8 cellular contexts compared by ENCODE assay signal in the genomic region with DNA sequence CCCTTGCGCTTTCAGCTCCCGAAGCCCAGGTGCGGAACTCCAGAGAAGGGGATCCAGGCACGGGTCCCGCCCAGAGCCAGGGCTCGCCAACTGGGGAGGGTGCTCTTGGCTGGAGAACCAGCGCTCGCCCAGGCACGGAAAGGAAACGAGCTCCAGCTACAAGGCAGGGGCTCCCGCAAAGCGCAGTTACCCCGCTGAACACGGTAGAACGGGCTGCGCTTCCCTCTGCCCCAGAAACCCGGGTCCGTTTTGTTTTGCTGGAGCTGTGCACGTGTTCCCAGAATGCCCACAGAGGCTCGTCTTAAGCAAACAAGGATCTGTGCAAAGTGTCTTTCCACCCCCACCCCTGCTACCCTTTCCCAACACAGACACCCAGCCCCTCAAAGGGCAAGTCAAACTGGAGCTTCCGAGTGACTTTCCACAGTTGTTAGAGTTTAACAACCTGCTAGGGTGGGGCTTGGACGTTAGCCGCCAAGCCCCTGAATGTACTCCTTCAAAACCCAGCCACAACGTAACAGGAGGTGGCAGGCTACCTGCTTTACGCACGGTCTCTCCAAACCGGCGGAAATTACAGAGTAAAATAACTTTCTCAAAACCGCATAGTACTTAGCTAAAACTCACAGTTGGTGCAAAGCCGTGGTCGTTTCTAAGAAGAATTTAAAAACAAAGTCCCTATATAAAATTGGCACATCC. TPM values are rescaled to one million over a fixed set of nuclear protein-coding genes. Genes with fewer than 3 reads are reported as not detected.
DNase-seq lines count a peak whose midpoint lies in the region; ATAC-seq and TF ChIP-seq lines count a peak whose summit lies in the region.

No MANE protein-coding gene starts in this region.

- H3K27ac ChIP-seq in RWPE1: peak overlapping the region; percentile 75
- H3K27ac ChIP-seq in cardiac muscle cell: peak overlapping the region; percentile 74
- peak overlapping the region; percentile 81 for H3K27ac ChIP-seq in parathyroid adenoma
- peak overlapping the region; percentile 53 to 58 for H3K27ac ChIP-seq in uterus

- H3K9me3 Mint-ChIP-seq in Caco-2 (ENCODE audit: unreplicated experiment): no peaks in the 10 kb centered on the region
- no peaks in the 10 kb centered on the region for H3K9me3 Mint-ChIP-seq in activated naive CD4-positive, alpha-beta T cell treated with anti-CD3 and anti-CD28 coated beads, Interleukin-2, amount 50 U/mL, for 24 hours

- H3K4me1 ChIP-seq in Caco-2 (no peaks in the 10 kb centered on the region), cardiac muscle cell (ENCODE audit: low read depth) (no peaks in the 10 kb centered on the region), parathyroid adenoma (no peaks in the 10 kb centered on the region), uterus (no peaks in the 10 kb centered on the region)

- H3K36me3 ChIP-seq in Caco-2 (ENCODE audit: control insufficient read depth, insufficient read depth, low read length) (no peaks in the 10 kb centered on the region), cardiac muscle cell (no peaks in the 10 kb centered on the region), parathyroid adenoma (ENCODE audit: control insufficient read depth, insufficient read depth, low read length) (no peaks in the 10 kb centered on the region), uterus (no peaks in the 10 kb centered on the region)

- H3K4me3 ChIP-seq in Caco-2 (ENCODE audit: low read depth, low read length) (peak overlapping the region; percentile 49), cardiac muscle cell (peak overlapping the region; percentile 38), parathyroid adenoma (ENCODE audit: low read depth, low read length) (peak overlapping the region; percentile 70), uterus (peak overlapping the region; percentile 44 to 50)

- CTCF ChIA-PET in Caco-2 (lab: Charles Lee) (interaction anchor here (1.5 kb wide), 1 partner anchor 72 kb away, joined by 3 read pairs; a partner anchor contains a TSS), RWPE1 (lab: Yijun Ruan, JAX) (interaction anchor here (1.0 to 1.2 kb wide), 2 partner anchors 53 to 77 kb away, joined by 3 read pairs; a partner anchor contains a TSS)

- ATAC-seq in HG03097 (IDR thresholded peaks at IDR 0.05; ENCODE audit: low FRiP score, unreplicated experiment): peak; percentile 12

- no peaks in the 10 kb centered on the region for H3K27me3 ChIP-seq in Caco-2 (replicated peaks; ENCODE audit: control insufficient read depth, insufficient read depth, low read length)
- peaks cover 3% of the 10 kb centered on the region for H3K27me3 ChIP-seq in cardiac muscle cell
- no peaks in the 10 kb centered on the region for H3K27me3 ChIP-seq in parathyroid adenoma (ENCODE audit: control insufficient read depth, insufficient read depth, low read length)
- H3K27me3 ChIP-seq in uterus: no peaks in the 10 kb centered on the region

- BruUV-seq in Caco-2 (replicated peaks; lab: Mats Ljungman, UMichigan): no TSS peak

- H3K4me1 Mint-ChIP-seq in Caco-2 (ENCODE audit: low read depth, unreplicated experiment): peaks cover 6% of the 10 kb centered on the region
- peaks cover 57% of the 10 kb centered on the region for H3K4me1 Mint-ChIP-seq in activated naive CD4-positive, alpha-beta T cell treated with anti-CD3 and anti-CD28 coated beads, Interleukin-2, amount 50 U/mL, for 24 hours

- H2AFZ ChIP-seq in parathyroid adenoma: peak overlapping the region; percentile 93

- intact Hi-C loops in Caco-2 (cut with micrococcal nuclease; ENCODE audit: unreplicated experiment): loop anchor here (10.0 kb wide), 1 partner anchor 75 kb away; a partner anchor contains a TSS
- intact Hi-C loops in uterus (cut with DNase I; ENCODE audit: low total_unique reads): no loop called here

- H3K79me2 ChIP-seq in parathyroid adenoma: no peaks in the 10 kb centered on the region

- no peaks in the 10 kb centered on the region for H3K36me3 Mint-ChIP-seq in Caco-2 (ENCODE audit: insufficient read depth, unreplicated experiment)
- H3K36me3 Mint-ChIP-seq in activated naive CD4-positive, alpha-beta T cell treated with anti-CD3 and anti-CD28 coated beads, Interleukin-2, amount 50 U/mL, for 24 hours: peaks cover 3% of the 10 kb centered on the region

- POLR2A ChIA-PET in Caco-2 (lab: Charles Lee): interaction anchor here (0.6 to 1.0 kb wide), 2 partner anchors 72 to 76 kb away, joined by 3 read pairs; a partner anchor contains a TSS
- POLR2A ChIA-PET in RWPE1 (lab: Yijun Ruan, JAX; ENCODE audit: low non-redundant PET): no interaction called here

- TF ChIP-seq CTCF in Caco-2 (IDR thresholded peaks at IDR 0.05; ENCODE audit: insufficient read depth in 1 of 2, low read depth in 1 of 2, low read length in 1 of 2, severe bottlenecking in 1 of 2, unreplicated experiment in 1 of 2): no peak
- no peak for TF ChIP-seq CTCF in RWPE1 (conservative IDR thresholded peaks at IDR 0.05; ENCODE audit: low read depth)
- TF ChIP-seq CTCF in cardiac muscle cell (IDR thresholded peaks at IDR 0.05; ENCODE audit: low read depth, low read length): no peak
- TF ChIP-seq CTCF in parathyroid adenoma (IDR thresholded peaks at IDR 0.05): no peak
- TF ChIP-seq CTCF in uterus (IDR thresholded peaks at IDR 0.05): no peak

- peak in 1 of 2 experiments; percentile 2 for DNase-seq in Caco-2
- DNase-seq in RWPE1 (ENCODE audit: low spot score): peak; percentile 23
- DNase-seq in cardiac muscle cell (ENCODE audit: low read depth in 1 of 2, low spot score in 1 of 2): peak; percentile 29 to 49
- peak; percentile 18 to 27 for DNase-seq in uterus
- no peak for DNase-seq in DMS114 treated with DMSO at 0.1 percent for 48 hours (lab: John Stamatoyannopoulos, UW; ENCODE audit: unreplicated experiment)

- H3K4me2 ChIP-seq in parathyroid adenoma (ENCODE audit: low read length): peak overlapping the region; percentile 98

- no peaks in the 10 kb centered on the region for H3K9me3 ChIP-seq in Caco-2
- H3K9me3 ChIP-seq in cardiac muscle cell (ENCODE audit: low read depth): no peaks in the 10 kb centered on the region
- no peaks in the 10 kb centered on the region for H3K9me3 ChIP-seq in parathyroid adenoma (ENCODE audit: control insufficient read depth, low read length)
- H3K9me3 ChIP-seq in uterus: no peaks in the 10 kb centered on the region

- H3K4me3 Mint-ChIP-seq in Caco-2 (ENCODE audit: unreplicated experiment): peak overlapping the region; percentile 88
- peak overlapping the region; percentile 94 for H3K4me3 Mint-ChIP-seq in activated naive CD4-positive, alpha-beta T cell treated with anti-CD3 and anti-CD28 coated beads, Interleukin-2, amount 50 U/mL, for 24 hours

- H3K27ac Mint-ChIP-seq in Caco-2 (ENCODE audit: unreplicated experiment): no peak overlapping the region
- H3K27ac Mint-ChIP-seq in activated naive CD4-positive, alpha-beta T cell treated with anti-CD3 and anti-CD28 coated beads, Interleukin-2, amount 50 U/mL, for 24 hours: peak overlapping the region; percentile 92

- TF ChIP-seq POLR2A in uterus (IDR thresholded peaks at IDR 0.05): no peak

- no peak overlapping the region for H3K9ac ChIP-seq in parathyroid adenoma

- H3K27me3 Mint-ChIP-seq in Caco-2 (ENCODE audit: insufficient read depth, unreplicated experiment): peaks cover 2% of the 10 kb centered on the region
- H3K27me3 Mint-ChIP-seq in activated naive CD4-positive, alpha-beta T cell treated with anti-CD3 and anti-CD28 coated beads, Interleukin-2, amount 50 U/mL, for 24 hours: no peaks in the 10 kb centered on the region

RNA-seq across cellular contexts. Expression of a gene that starts 0.8 kb away (rescaled TPM):
- 0.39 and 0.61 TPM in 2 replicates for total RNA-seq in Caco-2 (2022)
- total RNA-seq in cardiac muscle cell: 1.7 and 2.2 TPM in 2 replicates
- polyA plus RNA-seq in cardiac muscle cell: 0.99 and 2.0 TPM in 2 replicates
- total RNA-seq in uterus: 10 to 100 TPM in 1 of 4 donors, 1 to 10 TPM in 3; 1.5 to 16.2 (median 5.3) TPM
